12 cellular contexts compared by ENCODE assay signal in genomic region chr16:57476546-57477410, GRCh38. TPM values are rescaled to one million over a fixed set of nuclear protein-coding genes. Genes with fewer than 3 reads are reported as not detected.
DNase-seq lines count a peak whose midpoint lies in the region; ATAC-seq and TF ChIP-seq lines count a peak whose summit lies in the region.
"Had no signal": no experiment of that assay in that cellular context is flagged by ENCODE, and none has a peak within 500 bp of the region (broad histone marks: within the 10 kb centered on the region; RNA-seq: fewer than 3 reads in every experiment).

No MANE protein-coding gene starts in this region.

- peak overlapping the region; percentile 99 for H3K4me3 ChIP-seq in BE2C (ENCODE audit: low read depth, low read length)
- H3K4me3 ChIP-seq: esophagus squamous epithelium, prostate gland had no signal

- H3K27me3 Mint-ChIP-seq in Calu3 (ENCODE audit: unreplicated experiment), result no peaks in the 10 kb centered on the region
- peaks cover 2% of the 10 kb centered on the region for H3K27me3 Mint-ChIP-seq in activated T-helper 1 cell treated with anti-CD3 and anti-CD28 coated beads, Interleukin-12 subunit alpha, Interleukin-12 subunit beta, Interleukin-2, Interleukin-4 antibody, amounts not matched to agents 30 ng/mL and 10 ng/mL and 1 ng/mL, durations not matched to agents 14 hours and 24 hours and 36 hours (ENCODE audit: insufficient read depth)
- no peaks in the 10 kb centered on the region for H3K27me3 Mint-ChIP-seq in mesothelial cell of epicardium (ENCODE audit: low read depth)
- H3K27me3 Mint-ChIP-seq: activated naive CD4-positive, alpha-beta T cell treated with anti-CD3 and anti-CD28 coated beads, Interleukin-2, amount 50 U/mL, for 24 hours had no signal

- intact Hi-C loops in Calu3 (cut with micrococcal nuclease; ENCODE audit: unreplicated experiment), result no loop called here
- intact Hi-C loops in activated T-helper 1 cell treated with anti-CD3 and anti-CD28 coated beads, Interleukin-12 subunit alpha, Interleukin-12 subunit beta, Interleukin-2, Interleukin-4 antibody, amounts not matched to agents 30 ng/mL and 10 ng/mL and 1 ng/mL, durations not matched to agents 14 hours and 24 hours and 36 hours (cut with micrococcal nuclease), result loop anchor here (1.0 to 5.0 kb wide), 3 partner anchors 29 to 261 kb away; partner anchors contain the start of genes CIAPIN1, COQ9 and KATNB1

- BruUV-seq in Calu3 (replicated peaks; lab: Mats Ljungman, UMichigan), result no TSS peak

- H3K4me1 ChIP-seq in BE2C (peaks cover 47% of the 10 kb centered on the region), foreskin keratinocyte (no peaks in the 10 kb centered on the region)
- H3K4me1 ChIP-seq: prostate gland had no signal

- H3K36me3 Mint-ChIP-seq in Calu3 (ENCODE audit: insufficient read depth, unreplicated experiment) (peaks cover 17% of the 10 kb centered on the region), mesothelial cell of epicardium (peaks cover 9% of the 10 kb centered on the region)
- H3K36me3 Mint-ChIP-seq in activated T-helper 1 cell treated with anti-CD3 and anti-CD28 coated beads, Interleukin-12 subunit alpha, Interleukin-12 subunit beta, Interleukin-2, Interleukin-4 antibody, amounts not matched to agents 30 ng/mL and 10 ng/mL and 1 ng/mL, durations not matched to agents 14 hours and 24 hours and 36 hours (ENCODE audit: low read depth), result no peaks in the 10 kb centered on the region

- DNase-seq in BE2C, result peak; percentile 49
- no peak for DNase-seq in Calu3
- no peak for DNase-seq in activated T-helper 1 cell treated with anti-CD3 and anti-CD28 coated beads, Interleukin-12 subunit alpha, Interleukin-12 subunit beta, Interleukin-2, Interleukin-4 antibody, amounts not matched to agents 30 ng/mL and 10 ng/mL and 1 ng/mL, durations not matched to agents 14 hours and 24 hours and 36 hours (ENCODE audit: low spot score)
- DNase-seq in mesothelial cell of epicardium (ENCODE audit: low spot score in 2 of 2, unreplicated experiment in 2 of 2), result no peak
- no peak for DNase-seq in amygdala (lab: John Stamatoyannopoulos, UW)
- DNase-seq in foreskin keratinocyte, result no peak
- DNase-seq in SW 1271 (lab: John Stamatoyannopoulos, UW), result no peak
- DNase-seq: esophagus squamous epithelium, NCI-H187 treated with DMSO at 0.1 percent for 48 hours had no signal

- H3K4me3 Mint-ChIP-seq in Calu3 (ENCODE audit: low read depth, unreplicated experiment) (no peak overlapping the region), mesothelial cell of epicardium (no peak overlapping the region)
- H3K4me3 Mint-ChIP-seq in activated T-helper 1 cell treated with anti-CD3 and anti-CD28 coated beads, Interleukin-12 subunit alpha, Interleukin-12 subunit beta, Interleukin-2, Interleukin-4 antibody, amounts not matched to agents 30 ng/mL and 10 ng/mL and 1 ng/mL, durations not matched to agents 14 hours and 24 hours and 36 hours, result no peak overlapping the region
- H3K4me3 Mint-ChIP-seq: activated naive CD4-positive, alpha-beta T cell treated with anti-CD3 and anti-CD28 coated beads, Interleukin-2, amount 50 U/mL, for 24 hours; stimulated activated naive B cell treated with anti-CD40 and anti-IgM and Interleukin-4, amounts not matched to agents 10 μg/mL and 1 μg/mL and 100 μg/mL, for 72 hours had no signal

- H3K9me3 ChIP-seq in BE2C, result no peaks in the 10 kb centered on the region
- H3K9me3 ChIP-seq: esophagus squamous epithelium, prostate gland had no signal

- no peak for ATAC-seq in foreskin keratinocyte

- H3K9me3 Mint-ChIP-seq in Calu3 (ENCODE audit: low read depth, unreplicated experiment) (no peaks in the 10 kb centered on the region), mesothelial cell of epicardium (no peaks in the 10 kb centered on the region)
- H3K9me3 Mint-ChIP-seq in activated T-helper 1 cell treated with anti-CD3 and anti-CD28 coated beads, Interleukin-12 subunit alpha, Interleukin-12 subunit beta, Interleukin-2, Interleukin-4 antibody, amounts not matched to agents 30 ng/mL and 10 ng/mL and 1 ng/mL, durations not matched to agents 14 hours and 24 hours and 36 hours, result no peaks in the 10 kb centered on the region
- H3K9me3 Mint-ChIP-seq: activated naive CD4-positive, alpha-beta T cell treated with anti-CD3 and anti-CD28 coated beads, Interleukin-2, amount 50 U/mL, for 24 hours; stimulated activated naive B cell treated with anti-CD40 and anti-IgM and Interleukin-4, amounts not matched to agents 10 μg/mL and 1 μg/mL and 100 μg/mL, for 72 hours had no signal

- CTCF ChIA-PET in Calu3 (lab: Charles Lee), result no interaction called here

- peaks cover 35% of the 10 kb centered on the region for H3K4me1 Mint-ChIP-seq in Calu3 (ENCODE audit: low read depth, unreplicated experiment)
- peaks cover 18% of the 10 kb centered on the region for H3K4me1 Mint-ChIP-seq in activated T-helper 1 cell treated with anti-CD3 and anti-CD28 coated beads, Interleukin-12 subunit alpha, Interleukin-12 subunit beta, Interleukin-2, Interleukin-4 antibody, amounts not matched to agents 30 ng/mL and 10 ng/mL and 1 ng/mL, durations not matched to agents 14 hours and 24 hours and 36 hours (ENCODE audit: low read depth)
- peaks cover 33% of the 10 kb centered on the region for H3K4me1 Mint-ChIP-seq in mesothelial cell of epicardium

- H3K36me3 ChIP-seq in BE2C, result peaks cover 100% of the 10 kb centered on the region

- H3K27me3 ChIP-seq in BE2C (no peaks in the 10 kb centered on the region), foreskin keratinocyte (no peaks in the 10 kb centered on the region)
- H3K27me3 ChIP-seq: esophagus squamous epithelium had no signal

- TF ChIP-seq CTCF in BE2C (IDR thresholded peaks at IDR 0.05; ENCODE audit: low read depth, low read length), result no peak
- TF ChIP-seq CTCF in Calu3 (IDR thresholded peaks at IDR 0.05; ENCODE audit: unreplicated experiment), result no peak
- no peak for TF ChIP-seq CTCF in mesothelial cell of epicardium (IDR thresholded peaks at IDR 0.05; ENCODE audit: unreplicated experiment)
- no peak for TF ChIP-seq CTCF in foreskin keratinocyte (conservative IDR thresholded peaks at IDR 0.05)

- no peak overlapping the region for H3K27ac ChIP-seq in foreskin keratinocyte
- H3K27ac ChIP-seq: prostate gland had no signal

- peak overlapping the region; percentile 24 for H3K27ac Mint-ChIP-seq in Calu3 (ENCODE audit: unreplicated experiment)
- peak overlapping the region; percentile 52 for H3K27ac Mint-ChIP-seq in activated T-helper 1 cell treated with anti-CD3 and anti-CD28 coated beads, Interleukin-12 subunit alpha, Interleukin-12 subunit beta, Interleukin-2, Interleukin-4 antibody, amounts not matched to agents 30 ng/mL and 10 ng/mL and 1 ng/mL, durations not matched to agents 14 hours and 24 hours and 36 hours
- H3K27ac Mint-ChIP-seq in mesothelial cell of epicardium, result peak overlapping the region; percentile 78
- H3K27ac Mint-ChIP-seq: activated naive CD4-positive, alpha-beta T cell treated with anti-CD3 and anti-CD28 coated beads, Interleukin-2, amount 50 U/mL, for 24 hours; stimulated activated naive B cell treated with anti-CD40 and anti-IgM and Interleukin-4, amounts not matched to agents 10 μg/mL and 1 μg/mL and 100 μg/mL, for 72 hours had no signal

RNA-seq across cellular contexts. Expression of gene DOK4, which starts 9.5 kb away (rescaled TPM):
- 342 TPM for polyA plus RNA-seq in BE2C (2012; ENCODE audit: insufficient read depth, insufficient read length, low read depth)
- total RNA-seq in Calu3 (2022), result 23.0 and 34.7 TPM in 2 replicates
- total RNA-seq in activated T-helper 1 cell treated with anti-CD3 and anti-CD28 coated beads, Interleukin-12 subunit alpha, Interleukin-12 subunit beta, Interleukin-2, Interleukin-4 antibody, amounts not matched to agents 30 ng/mL and 10 ng/mL and 1 ng/mL, durations not matched to agents 14 hours and 24 hours and 36 hours, result 4.4 and 4.9 TPM in 2 replicates
- total RNA-seq in mesothelial cell of epicardium, result 79.0 to 83.6 TPM (median 83.6 TPM) in 3 replicates
- total RNA-seq in foreskin keratinocyte, result 12.8 and 15.8 TPM in 2 replicates
- polyA plus RNA-seq in foreskin keratinocyte, result 10.4 and 13.8 TPM in 2 replicates

RNA-seq across cellular contexts. Expression of gene POLR2C, which starts 14.3 kb away (rescaled TPM):
- 481 TPM for polyA plus RNA-seq in BE2C (2012; ENCODE audit: insufficient read depth, insufficient read length, low read depth)
- total RNA-seq in Calu3 (2022) (69.4 and 80.0 TPM in 2 replicates), mesothelial cell of epicardium (62.1 to 69.1 TPM (median 65.0 TPM) in 3 replicates), foreskin keratinocyte (57.8 and 58.3 TPM in 2 replicates)
- 89.2 and 90.9 TPM in 2 replicates for total RNA-seq in activated T-helper 1 cell treated with anti-CD3 and anti-CD28 coated beads, Interleukin-12 subunit alpha, Interleukin-12 subunit beta, Interleukin-2, Interleukin-4 antibody, amounts not matched to agents 30 ng/mL and 10 ng/mL and 1 ng/mL, durations not matched to agents 14 hours and 24 hours and 36 hours
- polyA plus RNA-seq in foreskin keratinocyte, result 49.8 and 55.8 TPM in 2 replicates

RNA-seq across cellular contexts. Expression of gene COQ9, which starts 29.5 kb away (rescaled TPM):
- polyA plus RNA-seq in BE2C (2012; ENCODE audit: insufficient read depth, insufficient read length, low read depth), result 183 TPM
- total RNA-seq in Calu3 (2022), result 75.9 and 77.7 TPM in 2 replicates
- 51.2 and 51.6 TPM in 2 replicates for total RNA-seq in activated T-helper 1 cell treated with anti-CD3 and anti-CD28 coated beads, Interleukin-12 subunit alpha, Interleukin-12 subunit beta, Interleukin-2, Interleukin-4 antibody, amounts not matched to agents 30 ng/mL and 10 ng/mL and 1 ng/mL, durations not matched to agents 14 hours and 24 hours and 36 hours
- 43.5 to 48.3 TPM (median 47.4 TPM) in 3 replicates for total RNA-seq in mesothelial cell of epicardium
- total RNA-seq in foreskin keratinocyte, result 40.1 and 42.0 TPM in 2 replicates
- 38.6 and 44.5 TPM in 2 replicates for polyA plus RNA-seq in foreskin keratinocyte

RNA-seq across cellular contexts. Expression of gene CIAPIN1, which starts 29.6 kb away (rescaled TPM):
- 168 TPM for polyA plus RNA-seq in BE2C (2012; ENCODE audit: insufficient read depth, insufficient read length, low read depth)
- total RNA-seq in Calu3 (2022) (76.6 and 77.2 TPM in 2 replicates), mesothelial cell of epicardium (57.5 to 62.9 TPM (median 59.0 TPM) in 3 replicates), foreskin keratinocyte (49.2 and 56.6 TPM in 2 replicates)
- total RNA-seq in activated T-helper 1 cell treated with anti-CD3 and anti-CD28 coated beads, Interleukin-12 subunit alpha, Interleukin-12 subunit beta, Interleukin-2, Interleukin-4 antibody, amounts not matched to agents 30 ng/mL and 10 ng/mL and 1 ng/mL, durations not matched to agents 14 hours and 24 hours and 36 hours, result 98.0 and 98.4 TPM in 2 replicates
- polyA plus RNA-seq in foreskin keratinocyte, result 51.3 and 56.7 TPM in 2 replicates

RNA-seq across cellular contexts. Expression of gene CCDC102A, which starts 59.6 kb away (rescaled TPM):
- polyA plus RNA-seq in BE2C (2012; ENCODE audit: insufficient read depth, insufficient read length, low read depth), result 12.8 TPM
- total RNA-seq in Calu3 (2022) (6.8 and 7.9 TPM in 2 replicates), mesothelial cell of epicardium (30.6 to 31.9 TPM (median 31.3 TPM) in 3 replicates), foreskin keratinocyte (4.9 and 5.1 TPM in 2 replicates)
- 5.7 and 7.3 TPM in 2 replicates for total RNA-seq in activated T-helper 1 cell treated with anti-CD3 and anti-CD28 coated beads, Interleukin-12 subunit alpha, Interleukin-12 subunit beta, Interleukin-2, Interleukin-4 antibody, amounts not matched to agents 30 ng/mL and 10 ng/mL and 1 ng/mL, durations not matched to agents 14 hours and 24 hours and 36 hours
- polyA plus RNA-seq in foreskin keratinocyte, result 4.0 and 4.2 TPM in 2 replicates

Comparison
In these comparisons a context has a peak if more than half of its experiments do, and no peak if none do; other contexts are left out.
1. H3K27ac Mint-ChIP-seq: peak in every context shown above with its lines; median percentile 78 in mesothelial cell of epicardium; 52 in activated T-helper 1 cell treated with anti-CD3 and anti-CD28 coated beads, Interleukin-12 subunit alpha, Interleukin-12 subunit beta, Interleukin-2, Interleukin-4 antibody, amounts not matched to agents 30 ng/mL and 10 ng/mL and 1 ng/mL, durations not matched to agents 14 hours and 24 hours and 36 hours; 24 in Calu3.